In genomic region chr17:78185981-78186688, GRCh38 we compare ENCODE assay signal across 6 cellular contexts. TPM values are rescaled to one million over a fixed set of nuclear protein-coding genes. Genes with fewer than 3 reads are reported as not detected.
DNase-seq lines count a peak whose midpoint lies in the region; ATAC-seq and TF ChIP-seq lines count a peak whose summit lies in the region.

No MANE protein-coding gene starts in this region.

- H3K36me3 Mint-ChIP-seq in GM23338 (ENCODE audit: low read depth) = peaks cover 52% of the 10 kb centered on the region

- H3K27ac Mint-ChIP-seq in GM23338 = no peak overlapping the region

- H2AFZ ChIP-seq in GM23338 = no peak overlapping the region

- peaks cover 21% of the 10 kb centered on the region for H4K20me1 ChIP-seq in GM23338 (replicated peaks; ENCODE audit: insufficient read depth)

- 0 out of 2 replicates have a peak, but pooled peaks cover 4% of the 10 kb centered on the region for H3K9me2 ChIP-seq in GM23338 (ENCODE audit: insufficient read depth)

- DNase-seq in GM23338 (ENCODE audit: low spot score) = no peak
- peak in 1 of 2 experiments; percentile 87 for DNase-seq in SJSA1 (ENCODE audit: low read depth in 1 of 2, low spot score in 2 of 2)
- DNase-seq in left cardiac atrium = peak; percentile 52
- DNase-seq in effector CD8-positive, alpha-beta T cell (lab: John Stamatoyannopoulos, UW) = no peak
- no peak for DNase-seq in cerebellar nuclear complex (lab: John Stamatoyannopoulos, UW)

- no peaks in the 10 kb centered on the region; the same call in 2 of the 3 replicates for H3K9me3 Mint-ChIP-seq in GM23338

- H3K36me3 ChIP-seq in GM23338 (ENCODE audit: insufficient read depth) (peaks cover 20% of the 10 kb centered on the region), SJSA1 (peaks cover 52% of the 10 kb centered on the region)

- no peak for TF ChIP-seq CTCF in GM23338 (conservative IDR thresholded peaks at IDR 0.05; ENCODE audit: low read depth in 2 of 2)

- no peak overlapping the region for H3K27ac ChIP-seq in GM23338 (ENCODE audit: low read depth)
- peak overlapping the region; percentile 91 for H3K27ac ChIP-seq in SJSA1

- intact Hi-C loops in left cardiac atrium (cut with DNase I) = no loop called here

- peak overlapping the region; percentile 88 for H3K4me3 Mint-ChIP-seq in GM23338

- peaks cover 3% of the 10 kb centered on the region; the same call in 1 of the 2 replicates for H3F3A ChIP-seq in GM23338 (replicated peaks; ENCODE audit: low read depth)

- H3K27me3 ChIP-seq in GM23338 (ENCODE audit: insufficient read depth) (no peaks in the 10 kb centered on the region), SJSA1 (replicated peaks) (no peaks in the 10 kb centered on the region)

- H3K79me2 ChIP-seq in GM23338 (replicated peaks; ENCODE audit: insufficient read depth) = peaks cover 43% of the 10 kb centered on the region

- H3K9me3 ChIP-seq in SJSA1 (replicated peaks) = no peaks in the 10 kb centered on the region

- H3K4me2 ChIP-seq in GM23338 = peak overlapping the region; percentile 95

- H3K4me1 ChIP-seq in GM23338 (ENCODE audit: insufficient read depth) = peaks cover 9% of the 10 kb centered on the region; the same call in 1 of the 2 replicates
- H3K4me1 ChIP-seq in SJSA1 (replicated peaks) = peaks cover 33% of the 10 kb centered on the region

- H3K27me3 Mint-ChIP-seq in GM23338 (ENCODE audit: insufficient read depth, low read depth, poor library complexity) = peaks cover 6% of the 10 kb centered on the region

- ATAC-seq in GM23338 (peak; percentile 24), left cardiac atrium (peak; percentile 5 to 55), HG02981 (IDR thresholded peaks at IDR 0.05; ENCODE audit: unreplicated experiment) (no peak)

- H3K4me3 ChIP-seq in GM23338 (peak overlapping the region; percentile 82), SJSA1 (peak overlapping the region; percentile 73)

- H3K4me1 Mint-ChIP-seq in GM23338 = peaks cover 15% of the 10 kb centered on the region

TF ChIP-seq in GM23338, 12 proteins besides CTCF, POLR2A, EP300 and RAD21 (continues in another document):
- TF ChIP-seq REST (IDR thresholded peaks at IDR 0.05; ENCODE audit: unreplicated experiment) (no peak), STAT1 (IDR thresholded peaks at IDR 0.05; ENCODE audit: unreplicated experiment) (no peak), ZNF331 (CRISPR knock-in tag; IDR thresholded peaks at IDR 0.05; ENCODE audit: low read depth) (no peak), EZH2 (IDR thresholded peaks at IDR 0.05; ENCODE audit: low read depth, unreplicated experiment) (no peak), POLR2AphosphoS5 (IDR thresholded peaks at IDR 0.05; ENCODE audit: low read depth) (no peak)

RNA-seq across cellular contexts. Expression of gene TK1, which starts 0.7 kb away (rescaled TPM):
- 83.7 and 84.4 TPM in 2 replicates for total RNA-seq in GM23338 (2014; rRNA removed; shearing (Covaris generic))
- 74.5 and 74.6 TPM in 2 replicates for polyA plus RNA-seq in GM23338 (2016; fragmentation: Nextera tagmentation; extraction: Ambion mirVana)
- total RNA-seq in SJSA1 (2014; rRNA removed; shearing (Covaris generic)) = 305 and 456 TPM in 2 replicates
- 1 to 10 TPM; 1.8 to 7.7 TPM for total RNA-seq in left cardiac atrium

RNA-seq across cellular contexts. Expression of gene AFMID, which starts 1.0 kb away (rescaled TPM):
- 43.0 and 47.5 TPM in 2 replicates for total RNA-seq in GM23338 (2014; rRNA removed; shearing (Covaris generic))
- polyA plus RNA-seq in GM23338 (2016; fragmentation: Nextera tagmentation; extraction: Ambion mirVana) = 36.8 and 38.0 TPM in 2 replicates
- 16.5 and 27.7 TPM in 2 replicates for total RNA-seq in SJSA1 (2014; rRNA removed; shearing (Covaris generic))
- 10 to 100 TPM; 20.8 to 30.9 TPM for total RNA-seq in left cardiac atrium

RNA-seq across cellular contexts. Expression of gene SYNGR2, which starts 17.8 kb away (rescaled TPM):
- 33.0 and 61.6 TPM in 2 replicates for total RNA-seq in GM23338 (2014; rRNA removed; shearing (Covaris generic))
- polyA plus RNA-seq in GM23338 (2016; fragmentation: Nextera tagmentation; extraction: Ambion mirVana) = 43.1 and 46.9 TPM in 2 replicates
- 23.7 and 25.3 TPM in 2 replicates for total RNA-seq in SJSA1 (2014; rRNA removed; shearing (Covaris generic))
- total RNA-seq in left cardiac atrium = 10 to 100 TPM; 73.4 to 84.5 TPM

RNA-seq across cellular contexts. Expression of gene BIRC5, which starts 27.9 kb away (rescaled TPM):
- total RNA-seq in GM23338 (2014; rRNA removed; shearing (Covaris generic)) = 89.7 and 114 TPM in 2 replicates
- polyA plus RNA-seq in GM23338 (2016; fragmentation: Nextera tagmentation; extraction: Ambion mirVana) = 111 and 132 TPM in 2 replicates
- total RNA-seq in SJSA1 (2014; rRNA removed; shearing (Covaris generic)) = 301 and 370 TPM in 2 replicates
- 1 to 10 TPM in 1 of 2 donors, under 1 TPM in 1; 0.16 to 1.6 TPM for total RNA-seq in left cardiac atrium

RNA-seq across cellular contexts. Expression of gene C17orf99, which starts 40.0 kb away (rescaled TPM):
- total RNA-seq in GM23338 (2014; rRNA removed; shearing (Covaris generic)) = not detected in 2 replicates
- not detected in 2 replicates for polyA plus RNA-seq in GM23338 (2016; fragmentation: Nextera tagmentation; extraction: Ambion mirVana)
- not detected in 2 replicates for total RNA-seq in SJSA1 (2014; rRNA removed; shearing (Covaris generic))
- not detected for total RNA-seq in left cardiac atrium
